ENCODE assay signal across 1 cellular context in the genomic region with DNA sequence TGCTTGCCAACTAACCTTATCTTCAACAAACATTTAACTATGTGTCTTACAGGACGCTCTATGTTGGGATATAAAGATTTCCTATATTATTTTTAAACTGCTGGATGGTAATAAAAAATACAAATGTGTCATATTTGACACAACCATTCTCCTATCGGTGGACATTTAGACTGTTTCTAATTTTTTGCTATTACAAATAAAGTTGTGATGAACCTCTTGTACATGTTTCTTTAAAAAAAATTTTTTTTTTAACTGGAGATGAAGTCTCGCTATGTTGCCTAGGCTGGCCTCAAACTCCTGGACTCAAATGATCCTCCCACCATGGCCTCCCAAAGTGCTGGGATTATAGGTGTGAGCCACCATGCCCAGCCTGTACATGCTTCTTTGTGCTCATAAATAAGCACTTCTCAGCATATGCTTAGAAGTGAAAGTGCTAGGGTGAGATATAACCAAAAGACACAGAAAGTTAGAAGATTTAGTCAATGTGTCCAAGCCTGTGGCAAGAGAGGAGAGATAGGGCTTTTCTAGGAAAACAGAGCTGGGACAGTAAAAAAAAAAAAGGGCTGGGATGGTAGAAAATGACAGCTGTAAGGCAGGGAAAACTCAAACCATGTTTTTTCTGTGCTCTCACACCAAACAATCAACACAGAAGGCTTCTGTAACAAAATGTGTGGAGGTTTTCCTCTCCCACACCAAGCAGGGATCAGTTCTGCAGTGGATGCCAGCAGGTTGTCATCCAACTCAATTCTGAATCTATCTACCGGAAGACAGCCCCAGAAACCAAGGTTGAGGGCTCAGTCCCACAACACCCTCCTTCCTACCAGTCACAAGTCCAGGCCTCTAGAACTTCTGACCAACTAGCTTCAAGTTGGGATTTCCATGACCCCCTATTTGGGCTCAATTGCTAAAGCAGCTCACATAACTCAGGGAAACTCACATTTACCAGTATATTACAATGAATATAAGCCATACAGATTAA.
TF ChIP-seq lines count a peak whose summit lies in the region.

No MANE protein-coding gene starts in this region.

TF ChIP-seq in K562, 482 proteins besides CTCF, POLR2A, EP300 and RAD21 (continued from another document and continues in another):
- no peak for TF ChIP-seq CHD7 (IDR thresholded peaks at IDR 0.05; ENCODE audit: low read depth, low read length)
- TF ChIP-seq PTBP1 (IDR thresholded peaks at IDR 0.05; ENCODE audit: low read depth, low read length), result no peak
- TF ChIP-seq ZBTB2 (IDR thresholded peaks at IDR 0.05), result no peak
- no peak for TF ChIP-seq SREBF2 (CRISPR knock-in tag; IDR thresholded peaks at IDR 0.05)
- TF ChIP-seq HDAC3 (IDR thresholded peaks at IDR 0.05; ENCODE audit: borderline replicate concordance, partially characterized antibody), result no peak
- TF ChIP-seq HDAC1 (IDR thresholded peaks at IDR 0.05), result peak in 1 of 2 experiments; percentile 67; a peak in 2 of 4 replicates
- TF ChIP-seq SMAD3 (CRISPR knock-in tag; conservative IDR thresholded peaks at IDR 0.05), result no peak
- TF ChIP-seq NR4A1 (CRISPR knock-in tag; IDR thresholded peaks at IDR 0.05), result no peak
- TF ChIP-seq NR4A1 (tag; IDR thresholded peaks at IDR 0.05), result no peak
- TF ChIP-seq CXXC5 (CRISPR knock-in tag; IDR thresholded peaks at IDR 0.05), result peak; percentile 14; the same call in 1 of the 2 replicates
- no peak for TF ChIP-seq ZNF174 (CRISPR knock-in tag; IDR thresholded peaks at IDR 0.05)
- no peak for TF ChIP-seq COPS2 (conservative IDR thresholded peaks at IDR 0.05)
- TF ChIP-seq KDM5B (IDR thresholded peaks at IDR 0.05; ENCODE audit: insufficient replicate concordance, low read depth, low read length), result no peak
- no peak for TF ChIP-seq ILK (tag; IDR thresholded peaks at IDR 0.05; ENCODE audit: borderline replicate concordance, low read depth)
- 0 out of 2 replicates have a peak, but pooled peaks have one; percentile 12 for TF ChIP-seq MXI1 (IDR thresholded peaks at IDR 0.05; ENCODE audit: low read depth, low read length)
- TF ChIP-seq RCOR1 (IDR thresholded peaks at IDR 0.05; ENCODE audit: borderline replicate concordance in 1 of 2, low read depth in 2 of 2, low read length in 2 of 2), result no peak; a peak in 1 of 4 replicates
- no peak for TF ChIP-seq ZNF212 (CRISPR knock-in tag; IDR thresholded peaks at IDR 0.05)
- no peak for TF ChIP-seq IRF2 (CRISPR knock-in tag; IDR thresholded peaks at IDR 0.05)
- TF ChIP-seq CBX5 (IDR thresholded peaks at IDR 0.05; ENCODE audit: borderline replicate concordance, low read depth), result no peak
- no peak for TF ChIP-seq SRSF7 (optimal IDR thresholded peaks at IDR 0.05; ENCODE audit: low read depth, low read length)
- TF ChIP-seq RBM34 (IDR thresholded peaks at IDR 0.05; ENCODE audit: borderline replicate concordance, insufficient read depth, low read length), result no peak
- TF ChIP-seq ZNF217 (CRISPR knock-in tag; IDR thresholded peaks at IDR 0.05), result no peak
- no peak for TF ChIP-seq PURB (CRISPR knock-in tag; IDR thresholded peaks at IDR 0.05; ENCODE audit: low read depth)
- TF ChIP-seq ZNF143 (CRISPR knock-in tag; IDR thresholded peaks at IDR 0.05), result no peak; the same call in 1 of the 2 replicates
- TF ChIP-seq MEIS2 (IDR thresholded peaks at IDR 0.05; ENCODE audit: partially characterized antibody), result peak; percentile 66
- TF ChIP-seq, protein P1, sequence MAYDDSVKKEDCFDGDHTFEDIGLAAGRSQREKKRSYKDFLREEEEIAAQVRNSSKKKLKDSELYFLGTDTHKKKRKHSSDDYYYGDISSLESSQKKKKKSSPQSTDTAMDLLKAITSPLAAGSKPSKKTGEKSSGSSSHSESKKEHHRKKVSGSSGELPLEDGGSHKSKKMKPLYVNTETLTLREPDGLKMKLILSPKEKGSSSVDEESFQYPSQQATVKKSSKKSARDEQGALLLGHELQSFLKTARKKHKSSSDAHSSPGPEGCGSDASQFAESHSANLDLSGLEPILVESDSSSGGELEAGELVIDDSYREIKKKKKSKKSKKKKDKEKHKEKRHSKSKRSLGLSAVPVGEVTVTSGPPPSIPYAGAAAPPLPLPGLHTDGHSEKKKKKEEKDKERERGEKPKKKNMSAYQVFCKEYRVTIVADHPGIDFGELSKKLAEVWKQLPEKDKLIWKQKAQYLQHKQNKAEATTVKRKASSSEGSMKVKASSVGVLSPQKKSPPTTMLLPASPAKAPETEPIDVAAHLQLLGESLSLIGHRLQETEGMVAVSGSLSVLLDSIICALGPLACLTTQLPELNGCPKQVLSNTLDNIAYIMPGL (CRISPR knock-in tag; IDR thresholded peaks at IDR 0.05), result no peak
- TF ChIP-seq XRCC3 (IDR thresholded peaks at IDR 0.05), result no peak
- no peak for TF ChIP-seq TFAP4 (CRISPR knock-in tag; IDR thresholded peaks at IDR 0.05; ENCODE audit: borderline replicate concordance)
- no peak for TF ChIP-seq GATAD2A (IDR thresholded peaks at IDR 0.05)
- TF ChIP-seq GABPB2 (CRISPR knock-in tag; conservative IDR thresholded peaks at IDR 0.05), result no peak
- no peak for TF ChIP-seq ASH1L (IDR thresholded peaks at IDR 0.05; ENCODE audit: borderline replicate concordance, low read depth, partially characterized antibody)
- no peak for TF ChIP-seq STAT6 (CRISPR knock-in tag; IDR thresholded peaks at IDR 0.05)
- no peak for TF ChIP-seq RBM39 (optimal IDR thresholded peaks at IDR 0.05; ENCODE audit: low read depth, low read length)
- no peak for TF ChIP-seq ZNF76 (CRISPR knock-in tag; IDR thresholded peaks at IDR 0.05; ENCODE audit: borderline replicate concordance)
- TF ChIP-seq ZNF140 (CRISPR knock-in tag; IDR thresholded peaks at IDR 0.05), result no peak
- TF ChIP-seq NFE2 (IDR thresholded peaks at IDR 0.05; ENCODE audit: low read depth), result no peak
- no peak for TF ChIP-seq LCOR (CRISPR knock-in tag; IDR thresholded peaks at IDR 0.05)
- TF ChIP-seq ZNF79 (CRISPR knock-in tag; IDR thresholded peaks at IDR 0.05; ENCODE audit: low read depth), result no peak
- no peak for TF ChIP-seq JUNB (CRISPR knock-in tag; conservative IDR thresholded peaks at IDR 0.05)
- no peak for TF ChIP-seq POLR3A (IDR thresholded peaks at IDR 0.05; ENCODE audit: borderline replicate concordance, extremely low read depth, insufficient read depth, insufficient read length)
- no peak for TF ChIP-seq ZFX (CRISPR knock-in tag; IDR thresholded peaks at IDR 0.05)
